15 cellular contexts compared by ENCODE assay signal in genomic region chr22:45314054-45314721, GRCh38. TPM values are rescaled to one million over a fixed set of nuclear protein-coding genes. Genes with fewer than 3 reads are reported as not detected.
DNase-seq lines count a peak whose midpoint lies in the region; ATAC-seq, FAIRE-seq and TF ChIP-seq lines count a peak whose summit lies in the region.
"Had no signal": no experiment of that assay in that cellular context is flagged by ENCODE, and none has a peak within 500 bp of the region (broad histone marks: within the 10 kb centered on the region; RNA-seq: fewer than 3 reads in every experiment).

No MANE protein-coding gene starts in this region.

- no peak overlapping the region for H3K18ac ChIP-seq in IMR-90 (ENCODE audit: low read depth, low read length)

- H2BK15ac ChIP-seq in IMR-90 (ENCODE audit: low read depth, low read length) = no peak overlapping the region

- 0 out of 2 replicates have a peak, but pooled peaks cover 10% of the 10 kb centered on the region for H3K9me1 ChIP-seq in IMR-90 (ENCODE audit: insufficient read depth, low read length)
- peaks cover 7% of the 10 kb centered on the region for H3K9me1 ChIP-seq in K562 (ENCODE audit: control insufficient read depth, insufficient read depth, low read length)

- H2AK9ac ChIP-seq in IMR-90 (replicated peaks; ENCODE audit: low read depth, low read length, poor library complexity) = no peak overlapping the region

- H3K9ac ChIP-seq in IMR-90 (ENCODE audit: low read depth, low read length) (no peak overlapping the region), K562 (ENCODE audit: insufficient read depth in 1 of 2, low read depth in 2 of 2, low read length in 2 of 2) (peak overlapping the region; percentile 85; a peak in 3 of 4 replicates)

- no CpG with 5 or more reads among the region's 8 CpGs for WGBS in IMR-90 (ENCODE audit: extremely low coverage in 2 of 2, insufficient read length in 1 of 2), 2 experiments
- WGBS in K562 (ENCODE audit: insufficient coverage, low coverage, missing lambda C conversion rate) = 0% methylated on average over 7 of the region's 8 CpGs
- WGBS in prostate gland = 43% methylated on average over 8 of the region's 8 CpGs

- peaks cover 79% of the 10 kb centered on the region for H3K4me1 Mint-ChIP-seq in activated CD4-positive, alpha-beta memory T cell treated with anti-CD3 and anti-CD28 coated beads for 36 hours (ENCODE audit: low read depth)
- H3K4me1 Mint-ChIP-seq in activated CD4-positive, alpha-beta memory T cell treated with anti-CD3 and anti-CD28 coated beads, Interleukin-2, amount 10 ng/mL, durations not matched to agents 7 days and 5 days = peaks cover 76% of the 10 kb centered on the region

- CTCF ChIA-PET in activated CD4-positive, alpha-beta memory T cell treated with anti-CD3 and anti-CD28 coated beads for 36 hours (lab: Charles Lee) = no interaction called here
- CTCF ChIA-PET in activated CD4-positive, alpha-beta memory T cell treated with anti-CD3 and anti-CD28 coated beads, Interleukin-2, amount 10 ng/mL, durations not matched to agents 7 days and 5 days (lab: Charles Lee) = no interaction called here
- CTCF ChIA-PET in IMR-90 (lab: Yijun Ruan, JAX) = no interaction called here
- CTCF ChIA-PET in K562 (lab: Yijun Ruan, JAX; ENCODE audit: low intra/inter-chr PET ratio) = no interaction called here

- ATAC-seq in IMR-90 (ENCODE audit: low read depth) = no peak
- peak; percentile 74 for ATAC-seq in K562
- no peak for ATAC-seq in GM21529 (IDR thresholded peaks at IDR 0.05; ENCODE audit: unreplicated experiment)
- ATAC-seq in HG03457 (IDR thresholded peaks at IDR 0.05; ENCODE audit: unreplicated experiment) = no peak

- DNase-seq in activated CD4-positive, alpha-beta memory T cell treated with anti-CD3 and anti-CD28 coated beads for 36 hours = no peak
- DNase-seq in activated CD4-positive, alpha-beta memory T cell treated with anti-CD3 and anti-CD28 coated beads, Interleukin-2, amount 10 ng/mL, durations not matched to agents 7 days and 5 days = no peak
- DNase-seq in IMR-90 = no peak
- peak; percentile 70 to 91 (median 82) for DNase-seq in K562 (ENCODE audit: extremely low read depth in 1 of 4, low spot score in 3 of 4)
- DNase-seq in prostate gland (ENCODE audit: low spot score) = no peak
- no peak for DNase-seq in G401 (ENCODE audit: low spot score)
- DNase-seq: activated CD4-positive, CD25-positive, alpha-beta regulatory T cell; Peyer's patch; uterus had no signal

- peaks cover 92% of the 10 kb centered on the region for H3K79me2 ChIP-seq in K562 (ENCODE audit: control insufficient read depth, insufficient read depth, low read length)

- H4K91ac ChIP-seq in IMR-90 (ENCODE audit: insufficient read depth, low read depth, low read length) = no peak overlapping the region

- H3K4me3 Mint-ChIP-seq in activated CD4-positive, alpha-beta memory T cell treated with anti-CD3 and anti-CD28 coated beads for 36 hours = no peak overlapping the region
- no peak overlapping the region for H3K4me3 Mint-ChIP-seq in activated CD4-positive, alpha-beta memory T cell treated with anti-CD3 and anti-CD28 coated beads, Interleukin-2, amount 10 ng/mL, durations not matched to agents 7 days and 5 days

- H2BK5ac ChIP-seq in IMR-90 (ENCODE audit: low read depth, low read length, poor library complexity, severe bottlenecking) = no peak overlapping the region

- H3K36me3 ChIP-seq in IMR-90 (ENCODE audit: control insufficient read depth, insufficient read depth, low read length) (no peaks in the 10 kb centered on the region; the same call in 1 of the 2 replicates), K562 (ENCODE audit: control insufficient read depth, insufficient read depth, low read length) (peaks cover 36% of the 10 kb centered on the region), prostate gland (no peaks in the 10 kb centered on the region)
- H3K36me3 ChIP-seq: Peyer's patch, uterus had no signal

- H3K23ac ChIP-seq in IMR-90 (ENCODE audit: low read depth, low read length) = 0 out of 2 replicates have a peak overlapping the region, but pooled peaks have one; percentile 19

- no peaks in the 10 kb centered on the region for H3K9me3 Mint-ChIP-seq in activated CD4-positive, alpha-beta memory T cell treated with anti-CD3 and anti-CD28 coated beads for 36 hours
- no peaks in the 10 kb centered on the region for H3K9me3 Mint-ChIP-seq in activated CD4-positive, alpha-beta memory T cell treated with anti-CD3 and anti-CD28 coated beads, Interleukin-2, amount 10 ng/mL, durations not matched to agents 7 days and 5 days

- H3K9me3 ChIP-seq in IMR-90 (ENCODE audit: control insufficient read depth, insufficient read depth, low read length) (no peaks in the 10 kb centered on the region), K562 (replicated peaks; ENCODE audit: control insufficient read depth, insufficient read depth, low read depth, low read length) (no peaks in the 10 kb centered on the region), prostate gland (no peaks in the 10 kb centered on the region)
- H3K9me3 ChIP-seq: Peyer's patch, uterus had no signal

- in situ Hi-C loops in IMR-90 (cut with MboI; ENCODE audit: low sequenced_read_pairs) (no loop called here), K562 (cut with MboI) (no loop called here), G401 (cut with HindIII; ENCODE audit: low sequenced_read_pairs) (no loop called here)

- 0 out of 2 replicates have a peak overlapping the region, but pooled peaks have one; percentile 16 for H3K4ac ChIP-seq in IMR-90 (ENCODE audit: low read depth, low read length)

- no peak overlapping the region for H3K56ac ChIP-seq in IMR-90 (ENCODE audit: extremely low read depth, insufficient read depth, low read length)

- H4K5ac ChIP-seq in IMR-90 (ENCODE audit: low read depth, low read length) = no peak overlapping the region

- TF ChIP-seq CTCF in IMR-90 (conservative IDR thresholded peaks at IDR 0.05; ENCODE audit: low read depth, low read length) (no peak), K562 (IDR thresholded peaks at IDR 0.05 in 2 of 3, conservative IDR thresholded peaks at IDR 0.05 in 1 of 3; ENCODE audit: insufficient read depth in 2 of 3, low read depth in 1 of 3, low read length in 3 of 3) (no peak), prostate gland (IDR thresholded peaks at IDR 0.05) (no peak)

- intact Hi-C loops in activated CD4-positive, alpha-beta memory T cell treated with anti-CD3 and anti-CD28 coated beads for 36 hours (cut with micrococcal nuclease) = no loop called here
- intact Hi-C loops in IMR-90 (cut with micrococcal nuclease) (no loop called here), K562 (cut with micrococcal nuclease) (no loop called here), prostate gland (cut with DNase I) (no loop called here)

- H3K4me1 ChIP-seq in IMR-90 (ENCODE audit: control insufficient read depth, insufficient read depth, low read length) (peaks cover 21% of the 10 kb centered on the region), K562 (replicated peaks in 1 of 2; ENCODE audit: control insufficient read depth in 2 of 2, insufficient read depth in 2 of 2, low read length in 2 of 2) (peaks cover 42 to 72% of the 10 kb centered on the region in 2 experiments), prostate gland (replicated peaks) (peaks cover 25% of the 10 kb centered on the region)

- no peak overlapping the region for H2BK20ac ChIP-seq in IMR-90 (ENCODE audit: low read depth, low read length)

- H3K79me1 ChIP-seq in IMR-90 (ENCODE audit: low read depth in 1 of 2, low read length in 2 of 2) = peaks cover 19 to 80% of the 10 kb centered on the region in 2 experiments

- H3K14ac ChIP-seq in IMR-90 (replicated peaks; ENCODE audit: low read depth, low read length) = no peak overlapping the region

- peak; percentile 83; the same call in 1 of the 2 replicates for TF ChIP-seq EP300 in K562 (IDR thresholded peaks at IDR 0.05; ENCODE audit: low read length)

- H3K4me2 ChIP-seq in IMR-90 (ENCODE audit: low read depth, low read length) (peak overlapping the region; percentile 43; the same call in 1 of the 2 replicates), K562 (ENCODE audit: insufficient read depth, low read length) (peak overlapping the region; percentile 87)

- no peak for TF ChIP-seq RAD21 in IMR-90 (IDR thresholded peaks at IDR 0.05; ENCODE audit: low read length)
- no peak for TF ChIP-seq RAD21 in K562 (CRISPR knock-in tag; conservative IDR thresholded peaks at IDR 0.05 in 1 of 2, IDR thresholded peaks at IDR 0.05 in 1 of 2)

- H3K36me3 Mint-ChIP-seq in activated CD4-positive, alpha-beta memory T cell treated with anti-CD3 and anti-CD28 coated beads for 36 hours = no peaks in the 10 kb centered on the region
- peaks cover 30% of the 10 kb centered on the region for H3K36me3 Mint-ChIP-seq in activated CD4-positive, alpha-beta memory T cell treated with anti-CD3 and anti-CD28 coated beads, Interleukin-2, amount 10 ng/mL, durations not matched to agents 7 days and 5 days (ENCODE audit: low read depth)

- H2AFZ ChIP-seq in IMR-90 (replicated peaks; ENCODE audit: low read length, poor library complexity) (no peak overlapping the region), K562 (ENCODE audit: low read depth, low read length) (peak overlapping the region; percentile 76; the same call in 1 of the 2 replicates)

- H3K27me3 ChIP-seq in IMR-90 (ENCODE audit: control insufficient read depth, insufficient read depth, low read length) (no peaks in the 10 kb centered on the region), K562 (ENCODE audit: control insufficient read depth in 2 of 2, insufficient read depth in 2 of 2, low read length in 2 of 2) (no peaks in the 10 kb centered on the region), prostate gland (replicated peaks; ENCODE audit: insufficient read depth) (no peaks in the 10 kb centered on the region)
- H3K27me3 ChIP-seq: Peyer's patch, uterus had no signal

- peaks cover 19% of the 10 kb centered on the region; the same call in 1 of the 2 replicates for H4K20me1 ChIP-seq in IMR-90 (ENCODE audit: insufficient read depth, low read length)
- H4K20me1 ChIP-seq in K562 (replicated peaks; ENCODE audit: control insufficient read depth, insufficient read depth, low read length) = peaks cover 23% of the 10 kb centered on the region; the same call in 1 of the 2 replicates

- H3K27me3 Mint-ChIP-seq in activated CD4-positive, alpha-beta memory T cell treated with anti-CD3 and anti-CD28 coated beads for 36 hours = no peaks in the 10 kb centered on the region
- no peaks in the 10 kb centered on the region for H3K27me3 Mint-ChIP-seq in activated CD4-positive, alpha-beta memory T cell treated with anti-CD3 and anti-CD28 coated beads, Interleukin-2, amount 10 ng/mL, durations not matched to agents 7 days and 5 days

- H3K4me3 ChIP-seq in IMR-90 (ENCODE audit: insufficient read depth, low read depth, low read length) (no peak overlapping the region), K562 (peak overlapping the region; percentile 34), prostate gland (no peak overlapping the region)
- H3K4me3 ChIP-seq: Peyer's patch, skin epidermis, uterus had no signal

- FAIRE-seq in K562 (lab: Jason Lieb, UNC) = peak; percentile 94
- FAIRE-seq: GM18507 had no signal

- dilution Hi-C loops in IMR-90 (cut with HindIII; ENCODE audit: low sequenced_read_pairs, unreplicated experiment) = no loop called here

- POLR2A ChIA-PET in activated CD4-positive, alpha-beta memory T cell treated with anti-CD3 and anti-CD28 coated beads for 36 hours (lab: Charles Lee) = no interaction called here
- POLR2A ChIA-PET in activated CD4-positive, alpha-beta memory T cell treated with anti-CD3 and anti-CD28 coated beads, Interleukin-2, amount 10 ng/mL, durations not matched to agents 7 days and 5 days (lab: Charles Lee) = interaction anchor here (1.3 kb wide), 1 partner anchor 13 kb away, joined by 3 read pairs; no protein-coding TSS in a partner anchor
- POLR2A ChIA-PET in IMR-90 (lab: Charles Lee; ENCODE audit: unreplicated experiment) (no interaction called here), K562 (lab: Yijun Ruan, JAX) (interaction anchor here (0.7 to 0.9 kb wide), 2 partner anchors 15 to 25 kb away, joined by 3 read pairs; no protein-coding TSS in a partner anchor)

- H4K8ac ChIP-seq in IMR-90 (ENCODE audit: low read depth in 2 of 2, low read length in 2 of 2) = peak overlapping the region in 1 of 2 experiments; percentile 57; a peak in 1 of 4 replicates

- BruUV-seq in IMR-90 (replicated peaks; lab: Mats Ljungman, UMichigan) = no TSS peak
- BruUV-seq in K562 (replicated peaks; lab: Mats Ljungman, UMichigan) = no TSS peak

- H3K27ac ChIP-seq in IMR-90 (ENCODE audit: insufficient read depth, low read length) = no peak overlapping the region
- H3K27ac ChIP-seq in K562 (ENCODE audit: extremely low read depth, low read depth, low read length) = peak overlapping the region; percentile 98
- H3K27ac ChIP-seq in prostate gland = peak overlapping the region; percentile 51 to 87
- H3K27ac ChIP-seq: uterus had no signal

- peak overlapping the region; percentile 31 for H2AK5ac ChIP-seq in IMR-90 (ENCODE audit: low read depth, low read length)

- TF ChIP-seq POLR2A in IMR-90 (IDR thresholded peaks at IDR 0.05; ENCODE audit: low read depth, low read length) (no peak), K562 (conservative IDR thresholded peaks at IDR 0.05) (peak; percentile 43; the same call in 1 of the 2 replicates), prostate gland (IDR thresholded peaks at IDR 0.05) (no peak)

- H2BK120ac ChIP-seq in IMR-90 (ENCODE audit: low read depth, low read length) = no peak overlapping the region

- peak overlapping the region; percentile 19 for H3K27ac Mint-ChIP-seq in activated CD4-positive, alpha-beta memory T cell treated with anti-CD3 and anti-CD28 coated beads for 36 hours
- no peak overlapping the region for H3K27ac Mint-ChIP-seq in activated CD4-positive, alpha-beta memory T cell treated with anti-CD3 and anti-CD28 coated beads, Interleukin-2, amount 10 ng/mL, durations not matched to agents 7 days and 5 days

RNA-seq across cellular contexts. Expression of gene FAM118A, which starts 4.5 kb away (rescaled TPM):
- total RNA-seq in activated CD4-positive, alpha-beta memory T cell treated with anti-CD3 and anti-CD28 coated beads for 36 hours = 10 to 100 TPM; 55.0 to 56.5 TPM
- 10 to 100 TPM; 73.9 to 74.7 TPM for total RNA-seq in activated CD4-positive, alpha-beta memory T cell treated with anti-CD3 and anti-CD28 coated beads, Interleukin-2, amount 10 ng/mL, durations not matched to agents 7 days and 5 days
- total RNA-seq in IMR-90 (2012; rRNA removed) (15.8 and 20.6 TPM in 2 replicates), K562 (2014; rRNA removed) (54.2 and 59.8 TPM in 2 replicates), K562 (2014; rRNA removed; fragmentation: Illumina TruSeq; extraction: Trizol) (51.1 and 59.4 TPM in 2 replicates), K562 (2015; rRNA removed; fragmentation: Illumina TruSeq; extraction: Trizol) (54.9 and 57.5 TPM in 2 replicates), K562 (2021) (63.0 and 72.9 TPM in 2 replicates), prostate gland (100 to 1,000 TPM in 1 of 2 donors, 10 to 100 TPM in 1; 60.8 to 215 TPM)
- polyA plus RNA-seq in IMR-90 (2012; rRNA removed) (83.4 and 95.6 TPM in 2 replicates), K562 (2011; rRNA removed) (205 and 223 TPM in 2 replicates), K562 (2014; fragmentation: Illumina TruSeq; extraction: Trizol) (71.2 and 76.9 TPM in 2 replicates), K562 (2014; fragmentation: Nextera tagmentation; extraction: Ambion mirVana) (10 to 100 TPM; 17.0 to 19.7 TPM), K562 (2014; rRNA removed) (122 and 150 TPM in 2 replicates)
- 27.4 and 66.8 TPM in 2 replicates for polyA plus RNA-seq in IMR-90 (2012; cell fraction: cytosol; rRNA removed)
- 778 and 1,218 TPM in 2 replicates for polyA plus RNA-seq in IMR-90 (2012; cell fraction: nucleus; rRNA removed; ENCODE audit: low replicate concordance)
- 805 and 856 TPM in 2 replicates for total RNA-seq in K562 (2011; cell fraction: chromatin; rRNA removed; ENCODE audit: low replicate concordance)
- 514 and 529 TPM in 2 replicates for total RNA-seq in K562 (2011; cell fraction: nucleolus; rRNA removed)
- total RNA-seq in K562 (2011; cell fraction: nucleoplasm; rRNA removed) = 508 and 540 TPM in 2 replicates
- 71.6 and 100.0 TPM in 2 replicates for polyA plus RNA-seq in K562 (2011; cell fraction: cytosol; rRNA removed)
- 633 and 866 TPM in 2 replicates for polyA plus RNA-seq in K562 (2011; cell fraction: nucleus; rRNA removed)
- 85.2 and 154 TPM in 2 replicates for polyA plus RNA-seq in K562 (2012)
- 49.8 and 57.6 TPM in 2 replicates for polyA minus RNA-seq in K562 (2011; rRNA and poly(A)+ RNA removed)
- 30.9 and 31.2 TPM in 2 replicates for polyA minus RNA-seq in K562 (2011; cell fraction: cytosol; rRNA and poly(A)+ RNA removed)
- 105 and 107 TPM in 2 replicates for polyA minus RNA-seq in K562 (2011; cell fraction: nucleus; rRNA and poly(A)+ RNA removed)
- 11.0 and 38.4 TPM in 2 replicates for total RNA-seq in G401 (2014; rRNA removed; shearing (Covaris generic))

RNA-seq across cellular contexts. Expression of gene UPK3A, which starts 29.4 kb away (rescaled TPM):
- not detected for total RNA-seq in activated CD4-positive, alpha-beta memory T cell treated with anti-CD3 and anti-CD28 coated beads for 36 hours
- not detected for total RNA-seq in activated CD4-positive, alpha-beta memory T cell treated with anti-CD3 and anti-CD28 coated beads, Interleukin-2, amount 10 ng/mL, durations not matched to agents 7 days and 5 days
- total RNA-seq in IMR-90 (2012; rRNA removed) (not detected in 2 replicates), K562 (2014; rRNA removed) (not detected in 2 replicates), K562 (2014; rRNA removed; fragmentation: Illumina TruSeq; extraction: Trizol) (not detected in 2 replicates), K562 (2015; rRNA removed; fragmentation: Illumina TruSeq; extraction: Trizol) (not detected in 2 replicates), K562 (2021) (not detected in 2 replicates), prostate gland (100 to 1,000 TPM in 1 of 2 donors, 10 to 100 TPM in 1; 12.6 to 103 TPM)
- polyA plus RNA-seq in IMR-90 (2012; rRNA removed) (not detected in 2 replicates), K562 (2011; rRNA removed) (not detected in 2 replicates), K562 (2014; fragmentation: Illumina TruSeq; extraction: Trizol) (not detected in 2 replicates), K562 (2014; fragmentation: Nextera tagmentation; extraction: Ambion mirVana) (not detected), K562 (2014; rRNA removed) (not detected in 2 replicates)
- polyA plus RNA-seq in IMR-90 (2012; cell fraction: cytosol; rRNA removed) = not detected in 2 replicates
- polyA plus RNA-seq in IMR-90 (2012; cell fraction: nucleus; rRNA removed; ENCODE audit: low replicate concordance) = not detected in 2 replicates
- total RNA-seq in K562 (2011; cell fraction: chromatin; rRNA removed; ENCODE audit: low replicate concordance) = not detected in 2 replicates
- total RNA-seq in K562 (2011; cell fraction: nucleolus; rRNA removed) = not detected in 2 replicates
- not detected in 2 replicates for total RNA-seq in K562 (2011; cell fraction: nucleoplasm; rRNA removed)
- polyA plus RNA-seq in K562 (2011; cell fraction: cytosol; rRNA removed) = not detected in 2 replicates
- not detected in 2 replicates for polyA plus RNA-seq in K562 (2011; cell fraction: nucleus; rRNA removed)
- not detected in 2 replicates for polyA plus RNA-seq in K562 (2012)
- polyA minus RNA-seq in K562 (2011; rRNA and poly(A)+ RNA removed) = not detected in 2 replicates
- polyA minus RNA-seq in K562 (2011; cell fraction: cytosol; rRNA and poly(A)+ RNA removed) = not detected in 2 replicates
- polyA minus RNA-seq in K562 (2011; cell fraction: nucleus; rRNA and poly(A)+ RNA removed) = not detected in 2 replicates
- not detected in 2 replicates for total RNA-seq in G401 (2014; rRNA removed; shearing (Covaris generic))
- total RNA-seq: myocyte, uterus had no signal
- polyA plus RNA-seq: AG04450 had no signal

Comparison
In these comparisons a context has a peak if more than half of its experiments do, and no peak if none do; other contexts are left out.
1. POLR2A ChIA-PET loops: an anchor here in activated CD4-positive, alpha-beta memory T cell treated with anti-CD3 and anti-CD28 coated beads, Interleukin-2, amount 10 ng/mL, durations not matched to agents 7 days and 5 days (1.3 kb wide) and K562 (0.7 to 0.9 kb wide); none called in activated CD4-positive, alpha-beta memory T cell treated with anti-CD3 and anti-CD28 coated beads for 36 hours and IMR-90.
2. DNase-seq: peak in K562 (4 of 4); none in activated CD4-positive, alpha-beta memory T cell treated with anti-CD3 and anti-CD28 coated beads for 36 hours (single experiment), activated CD4-positive, alpha-beta memory T cell treated with anti-CD3 and anti-CD28 coated beads, Interleukin-2, amount 10 ng/mL, durations not matched to agents 7 days and 5 days (single experiment), IMR-90 (single experiment), prostate gland (single experiment) and G401 (single experiment).
3. RNA of gene UPK3A, which starts 29.4 kb away (total RNA-seq): 12.6 to 103 TPM in prostate gland; not detected in activated CD4-positive, alpha-beta memory T cell treated with anti-CD3 and anti-CD28 coated beads for 36 hours, not detected in activated CD4-positive, alpha-beta memory T cell treated with anti-CD3 and anti-CD28 coated beads, Interleukin-2, amount 10 ng/mL, durations not matched to agents 7 days and 5 days, not detected in IMR-90, not detected in K562 and not detected in G401; every median in the first group is over 10 times any median in the second.